In the genomic region with DNA sequence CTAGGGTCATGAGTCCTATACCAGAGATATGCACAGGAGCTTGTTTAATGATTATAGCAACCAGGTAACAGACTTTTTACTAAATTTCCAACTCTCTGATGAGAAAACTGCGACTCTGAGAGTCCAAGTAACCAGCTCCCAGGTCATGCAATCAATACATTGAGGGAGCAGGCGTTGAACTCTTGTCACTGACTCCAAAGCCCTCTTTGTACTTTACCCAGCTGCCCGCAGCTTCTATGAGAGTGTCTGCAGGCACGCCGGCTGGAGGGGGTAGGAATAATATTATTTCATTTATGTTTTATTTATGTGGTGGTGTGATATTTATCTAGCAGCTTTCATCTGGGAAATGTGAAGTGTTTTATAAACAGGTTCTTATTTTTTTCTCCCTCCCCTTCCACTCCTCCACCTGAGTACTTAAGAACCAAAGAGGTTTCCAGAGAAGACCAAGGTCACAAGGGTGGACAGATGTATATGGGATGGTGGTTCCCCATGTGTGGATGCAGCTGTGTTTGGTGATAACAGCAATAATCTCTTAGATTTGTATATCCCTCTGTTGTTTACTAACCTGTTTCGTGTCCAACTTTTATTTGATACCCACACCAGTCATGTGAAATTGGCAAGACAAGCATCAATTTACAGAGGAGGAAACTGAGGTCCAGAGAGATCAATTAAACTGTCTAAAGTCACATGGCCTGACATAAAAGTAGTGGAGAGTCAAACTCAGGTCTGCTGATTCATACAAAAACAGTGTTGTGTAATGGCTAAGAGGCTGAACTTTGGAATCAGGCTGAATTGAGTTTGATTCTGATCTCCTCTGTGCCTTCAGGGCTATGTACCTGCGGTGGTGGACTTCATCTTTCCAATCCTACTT, we compare ENCODE assay signal across 1 cellular context.
TF ChIP-seq lines count a peak whose summit lies in the region.

No MANE protein-coding gene starts in this region.

TF ChIP-seq in SK-N-SH, 30 proteins besides CTCF, POLR2A, EP300 and RAD21:
- TF ChIP-seq NFIC (IDR thresholded peaks at IDR 0.05; ENCODE audit: borderline replicate concordance) = no peak
- TF ChIP-seq EZH2phosphoT487 (IDR thresholded peaks at IDR 0.05; ENCODE audit: borderline replicate concordance, low read depth) = no peak
- TF ChIP-seq TCF12 (IDR thresholded peaks at IDR 0.05) = no peak
- TF ChIP-seq YY1 (IDR thresholded peaks at IDR 0.05; ENCODE audit: low read depth) = no peak
- no peak for TF ChIP-seq NRF1 (IDR thresholded peaks at IDR 0.05; ENCODE audit: low read depth, low read length)
